Comparison of ENCODE assay signal across 17 cellular contexts in genomic region chr4:3317656-3318211, GRCh38.
"Had no signal": no experiment of that assay in that cellular context is flagged by ENCODE, and none has a peak within 500 bp of the region (broad histone marks: within the 10 kb centered on the region; RNA-seq: fewer than 3 reads in every experiment).

No MANE protein-coding gene starts in this region.

- H3K36me3 ChIP-seq: ovary, transverse colon had no signal

- H3K27me3 ChIP-seq: cardiac muscle cell, esophagus squamous epithelium, hepatocyte, ovary, transverse colon had no signal

- H3K4me1 Mint-ChIP-seq: stimulated activated memory B cell treated with anti-CD40 and anti-IgM and Interleukin-4, amounts not matched to agents 10 μg/mL and 1 μg/mL and 100 μg/mL, for 72 hours had no signal

- FAIRE-seq: colon, endothelial cell of umbilical vein, TTC549 had no signal

- H3K27me3 Mint-ChIP-seq: activated CD8-positive, alpha-beta T cell treated with anti-CD3 and anti-CD28 coated beads for 36 hours; stimulated activated memory B cell treated with anti-CD40 and anti-IgM and Interleukin-4, amounts not matched to agents 10 μg/mL and 1 μg/mL and 100 μg/mL, for 72 hours had no signal

- H3K9me3 ChIP-seq: esophagus squamous epithelium, lower lobe of right lung, ovary, transverse colon had no signal

- ATAC-seq: activated CD8-positive, alpha-beta T cell treated with anti-CD3 and anti-CD28 coated beads for 36 hours; stimulated activated memory B cell treated with anti-CD40 and anti-IgM and Interleukin-4, amounts not matched to agents 10 μg/mL and 1 μg/mL and 100 μg/mL, for 72 hours had no signal

- H3K4me2 ChIP-seq: hepatocyte had no signal

- H3K9me3 Mint-ChIP-seq: activated CD8-positive, alpha-beta T cell treated with anti-CD3 and anti-CD28 coated beads for 36 hours; activated T-helper 2 cell treated with anti-CD3 and anti-CD28 coated beads, Interferon-gamma antibody, Interleukin-2, Interleukin-4, amounts not matched to agents 10 μg/mL and 5 μg/mL and 100 μg/mL, durations not matched to agents 14 hours and 24 hours and 36 hours; neural crest cell; stimulated activated memory B cell treated with anti-CD40 and anti-IgM and Interleukin-4, amounts not matched to agents 10 μg/mL and 1 μg/mL and 100 μg/mL, for 72 hours; WTC11 had no signal

- H3K4me3 ChIP-seq: cardiac muscle cell, esophagus squamous epithelium, hepatocyte, lower lobe of right lung, ovary, transverse colon had no signal

- H3K27ac ChIP-seq: cardiac muscle cell, esophagus squamous epithelium, hepatocyte, lower lobe of right lung, ovary, transverse colon had no signal

- H3K27ac Mint-ChIP-seq: activated CD8-positive, alpha-beta T cell treated with anti-CD3 and anti-CD28 coated beads for 36 hours; activated T-helper 2 cell treated with anti-CD3 and anti-CD28 coated beads, Interferon-gamma antibody, Interleukin-2, Interleukin-4, amounts not matched to agents 10 μg/mL and 5 μg/mL and 100 μg/mL, durations not matched to agents 14 hours and 24 hours and 36 hours; stimulated activated memory B cell treated with anti-CD40 and anti-IgM and Interleukin-4, amounts not matched to agents 10 μg/mL and 1 μg/mL and 100 μg/mL, for 72 hours had no signal

- H3K4me3 Mint-ChIP-seq: activated CD8-positive, alpha-beta T cell treated with anti-CD3 and anti-CD28 coated beads for 36 hours; neural crest cell; stimulated activated memory B cell treated with anti-CD40 and anti-IgM and Interleukin-4, amounts not matched to agents 10 μg/mL and 1 μg/mL and 100 μg/mL, for 72 hours; WTC11 had no signal

- DNase-seq: activated CD4-positive, alpha-beta T cell treated with anti-CD3 and anti-CD28 coated beads for 4 hours; activated CD8-positive, alpha-beta T cell treated with anti-CD3 and anti-CD28 coated beads for 36 hours; activated naive CD4-positive, alpha-beta T cell treated with anti-CD3 and anti-CD28 coated beads, Interleukin-2, amount 50 U/mL, for 16 hours; esophagus squamous epithelium; lower lobe of right lung; SW 1271; transverse colon had no signal

- H2AFZ ChIP-seq: hepatocyte had no signal
